1 cellular context compared by ENCODE assay signal in genomic region chr1:169345500-169345899, GRCh38.
TF ChIP-seq lines count a peak whose summit lies in the region.

No MANE protein-coding gene starts in this region.

TF ChIP-seq in HepG2, 621 proteins besides CTCF, POLR2A, EP300 and RAD21:
- TF ChIP-seq ZKSCAN8 (CRISPR knock-in tag; IDR thresholded peaks at IDR 0.05; ENCODE audit: borderline replicate concordance) (no peak), TCF7L2 (IDR thresholded peaks at IDR 0.05; ENCODE audit: low read depth, low read length) (no peak), HNRNPLL (IDR thresholded peaks at IDR 0.05; ENCODE audit: low read depth, low read length, poor library complexity, severe bottlenecking) (no peak), ZNF766 (CRISPR knock-in tag; IDR thresholded peaks at IDR 0.05; ENCODE audit: borderline replicate concordance) (no peak), KDM4B (CRISPR knock-in tag; IDR thresholded peaks at IDR 0.05) (no peak), ZNF709 (CRISPR knock-in tag; IDR thresholded peaks at IDR 0.05) (no peak), MXD1 (CRISPR knock-in tag; IDR thresholded peaks at IDR 0.05) (no peak), ZNF879 (CRISPR knock-in tag; IDR thresholded peaks at IDR 0.05) (no peak), ATF2 (CRISPR knock-in tag; IDR thresholded peaks at IDR 0.05) (no peak), RFX5 (IDR thresholded peaks at IDR 0.05; ENCODE audit: low read depth, low read length) (no peak), ZNF556 (CRISPR knock-in tag; IDR thresholded peaks at IDR 0.05; ENCODE audit: borderline replicate concordance) (no peak), ZNF737 (CRISPR knock-in tag; IDR thresholded peaks at IDR 0.05; ENCODE audit: borderline replicate concordance) (no peak), FOSL2 (CRISPR knock-in tag; IDR thresholded peaks at IDR 0.05) (no peak)
